ENCODE assay signal across 13 cellular contexts in the genomic region with DNA sequence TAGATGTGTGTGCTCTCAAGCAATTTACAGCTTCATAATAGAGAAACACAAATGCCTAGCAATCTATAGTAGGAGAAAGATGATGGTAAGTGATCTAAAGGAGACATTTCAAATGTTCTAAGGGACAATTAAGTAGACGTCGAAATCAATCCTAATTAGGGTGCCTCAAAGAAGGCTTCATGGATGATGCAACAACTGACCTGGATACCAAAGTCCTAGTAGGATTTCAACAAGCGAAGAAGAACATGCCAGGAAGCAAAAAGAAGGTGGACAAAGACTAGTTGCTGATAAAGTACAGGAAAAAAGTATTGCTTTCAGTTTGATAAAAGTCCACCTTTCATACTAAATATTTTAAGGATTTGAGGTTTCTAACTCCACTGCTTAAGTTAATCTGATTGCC. TPM values are rescaled to one million over a fixed set of nuclear protein-coding genes. Genes with fewer than 3 reads are reported as not detected.
A peak's percentile ranks its signal among the peaks of the same experiment; 100 is the strongest.
DNase-seq lines count a peak whose midpoint lies in the region; ATAC-seq and TF ChIP-seq lines count a peak whose summit lies in the region.
"Had no signal": no experiment of that assay in that cellular context is flagged by ENCODE, and none has a peak within 500 bp of the region (broad histone marks: within the 10 kb centered on the region; RNA-seq: fewer than 3 reads in every experiment).

No MANE protein-coding gene starts in this region.

- H3K79me2 ChIP-seq in SK-N-SH (ENCODE audit: insufficient read depth), result no peaks in the 10 kb centered on the region

- DNase-seq in DMS114 treated with DMSO at 0.1 percent for 48 hours (lab: John Stamatoyannopoulos, UW; ENCODE audit: unreplicated experiment), result peak; percentile 64
- no peak for DNase-seq in Panc1 (ENCODE audit: low read depth, low spot score)
- peak; percentile 6 for DNase-seq in inferior parietal cortex (ENCODE audit: extremely low spot score)
- DNase-seq in retina, result peak; percentile 57
- DNase-seq in SK-N-SH, result no peak
- DNase-seq in effector CD8-positive, alpha-beta T cell (lab: John Stamatoyannopoulos, UW), result no peak
- DNase-seq: 8988T; AML-193; Caco-2; CD8-positive, alpha-beta memory T cell; H7 had no signal

- no peaks in the 10 kb centered on the region for H3K36me3 ChIP-seq in Panc1 (ENCODE audit: control insufficient read depth, insufficient read depth, low read length)
- no peaks in the 10 kb centered on the region for H3K36me3 ChIP-seq in SK-N-SH (replicated peaks in 1 of 2; ENCODE audit: control insufficient read depth in 1 of 2, insufficient read depth in 2 of 2, low read length in 1 of 2)
- H3K36me3 ChIP-seq: BLaER1 had no signal

- no peaks in the 10 kb centered on the region for H3K9me2 ChIP-seq in SK-N-SH

- peak overlapping the region; percentile 34; the same call in 1 of the 2 replicates for H3K27ac ChIP-seq in Panc1 (ENCODE audit: low read length)
- H3K27ac ChIP-seq in SK-N-SH (ENCODE audit: low read depth in 2 of 2, low read length in 1 of 2), result no peak overlapping the region
- H3K27ac ChIP-seq: BLaER1 had no signal

- BruUV-seq in Panc1 (replicated peaks; lab: Mats Ljungman, UMichigan), result no TSS peak

- H3F3A ChIP-seq in SK-N-SH (replicated peaks; ENCODE audit: insufficient read depth), result no peaks in the 10 kb centered on the region

- no peak for TF ChIP-seq EP300 in SK-N-SH (IDR thresholded peaks at IDR 0.05; ENCODE audit: borderline replicate concordance in 1 of 2, low read depth in 1 of 2, low read length in 1 of 2)

- 100% methylated on average over 3 of the region's 3 CpGs for WGBS in SK-N-SH (ENCODE audit: low lambda C conversion rate)

- no peak overlapping the region for H3K4me2 ChIP-seq in SK-N-SH
- H3K4me2 ChIP-seq: BLaER1 had no signal

- no peaks in the 10 kb centered on the region for H3K27me3 ChIP-seq in Panc1 (ENCODE audit: control insufficient read depth, insufficient read depth, low read length)
- H3K27me3 ChIP-seq in SK-N-SH (ENCODE audit: insufficient read depth), result no peaks in the 10 kb centered on the region
- H3K27me3 ChIP-seq: BLaER1 had no signal

- TF ChIP-seq CTCF in Panc1 (IDR thresholded peaks at IDR 0.05), result no peak
- TF ChIP-seq CTCF in SK-N-SH (IDR thresholded peaks at IDR 0.05), result no peak

- no peak overlapping the region for H3K4me3 ChIP-seq in Panc1 (ENCODE audit: low read depth in 2 of 2, low read length in 2 of 2)
- no peak overlapping the region for H3K4me3 ChIP-seq in SK-N-SH (ENCODE audit: low read depth in 2 of 2, low read length in 1 of 2)
- H3K4me3 ChIP-seq: BLaER1 had no signal

- in situ Hi-C loops in Panc1 (cut with HindIII; ENCODE audit: low pct_unique_long_range_greater_than_20kb, low sequenced_read_pairs), result no loop called here

- CTCF ChIA-PET in Panc1 (lab: Charles Lee) (no interaction called here), SK-N-SH (lab: Yijun Ruan, JAX) (no interaction called here)

- H3K4me1 ChIP-seq in Panc1 (ENCODE audit: control insufficient read depth, insufficient read depth, low read length), result peaks cover 14% of the 10 kb centered on the region
- peaks cover 0 to 2% of the 10 kb centered on the region in 2 experiments; a peak in 2 of 4 replicates for H3K4me1 ChIP-seq in SK-N-SH (ENCODE audit: control insufficient read depth in 1 of 2, insufficient read depth in 2 of 2, low read depth in 1 of 2, low read length in 1 of 2)
- H3K4me1 ChIP-seq: BLaER1, Caco-2 had no signal

- H3K9me3 ChIP-seq in Panc1 (ENCODE audit: control insufficient read depth, insufficient read depth, low read depth, low read length) (no peaks in the 10 kb centered on the region), SK-N-SH (no peaks in the 10 kb centered on the region)
- H3K9me3 ChIP-seq: BLaER1, Caco-2 had no signal

- no peak for TF ChIP-seq RAD21 in SK-N-SH (IDR thresholded peaks at IDR 0.05; ENCODE audit: low read length)

- intact Hi-C loops in Panc1 (cut with micrococcal nuclease; ENCODE audit: unreplicated experiment), result no loop called here

- H3K9ac ChIP-seq in SK-N-SH, result no peak overlapping the region
- H3K9ac ChIP-seq: BLaER1 had no signal

- H2AFZ ChIP-seq in SK-N-SH (ENCODE audit: low read depth), result no peak overlapping the region

- H4K20me1 ChIP-seq in SK-N-SH (ENCODE audit: insufficient read depth), result no peaks in the 10 kb centered on the region
- H4K20me1 ChIP-seq: BLaER1 had no signal

- POLR2A ChIA-PET in Panc1 (lab: Charles Lee), result no interaction called here
- POLR2A ChIA-PET in SK-N-SH (lab: Yijun Ruan, JAX), result interaction anchor here (0.6 kb wide), 1 partner anchor 10 kb away, joined by 3 read pairs; no protein-coding TSS in a partner anchor

- ATAC-seq in Panc1, result no peak
- ATAC-seq in HG02852 (IDR thresholded peaks at IDR 0.05; ENCODE audit: unreplicated experiment), result no peak

TF ChIP-seq in SK-N-SH, 30 proteins besides CTCF, POLR2A, EP300 and RAD21:
- TF ChIP-seq IRF3 (IDR thresholded peaks at IDR 0.05; ENCODE audit: low read depth, low read length) (no peak), SIN3A (IDR thresholded peaks at IDR 0.05; ENCODE audit: borderline replicate concordance, low read depth, low read length) (no peak), GABPA (IDR thresholded peaks at IDR 0.05; ENCODE audit: low read depth) (no peak), RXRA (IDR thresholded peaks at IDR 0.05; ENCODE audit: borderline replicate concordance, low read depth) (no peak), MEF2A (IDR thresholded peaks at IDR 0.05; ENCODE audit: borderline replicate concordance, low read depth) (no peak), JUND (IDR thresholded peaks at IDR 0.05) (no peak), GATA2 (CRISPR knock-in tag; IDR thresholded peaks at IDR 0.05) (no peak), TEAD4 (IDR thresholded peaks at IDR 0.05; ENCODE audit: borderline replicate concordance, insufficient read depth) (no peak), ELF1 (IDR thresholded peaks at IDR 0.05) (no peak), POLR2AphosphoS5 (IDR thresholded peaks at IDR 0.05; ENCODE audit: low read depth, low read length) (no peak)
- TF ChIP-seq, protein P1, sequence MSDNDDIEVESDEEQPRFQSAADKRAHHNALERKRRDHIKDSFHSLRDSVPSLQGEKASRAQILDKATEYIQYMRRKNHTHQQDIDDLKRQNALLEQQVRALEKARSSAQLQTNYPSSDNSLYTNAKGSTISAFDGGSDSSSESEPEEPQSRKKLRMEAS (IDR thresholded peaks at IDR 0.05; ENCODE audit: low read depth), result no peak

RNA-seq across cellular contexts. Expression of gene FIGN, which starts 12.5 kb away (rescaled TPM):
- total RNA-seq in Panc1 (2021; ENCODE audit: unreplicated experiment), result 19.5 TPM
- polyA plus RNA-seq in Panc1 (2012; ENCODE audit: insufficient read length), result 6.1 TPM
- 0.74 and 0.75 TPM in 2 replicates for polyA plus RNA-seq in SK-N-SH (2012; rRNA removed)
- 0.56 and 0.63 TPM in 2 replicates for polyA plus RNA-seq in SK-N-SH (2012; cell fraction: cytosol; rRNA removed)
- polyA plus RNA-seq in SK-N-SH (2012; cell fraction: nucleus; rRNA removed), result 0.83 and 2.0 TPM in 2 replicates
- total RNA-seq: Caco-2; CD8-positive, alpha-beta memory T cell had no signal
- polyA plus RNA-seq: CD8-positive, alpha-beta memory T cell had no signal

Comparison
In these comparisons a context has a peak if more than half of its experiments do, and no peak if none do; other contexts are left out.
1. DNase-seq: peak in DMS114 treated with DMSO at 0.1 percent for 48 hours (single experiment), inferior parietal cortex (single experiment) and retina (single experiment); none in Panc1 (single experiment), SK-N-SH (single experiment) and effector CD8-positive, alpha-beta T cell (single experiment).